21 cellular contexts compared by ENCODE assay signal in genomic region chr11:28257761-28258160, GRCh38.
A peak's percentile ranks its signal among the peaks of the same experiment; 100 is the strongest.
DNase-seq lines count a peak whose midpoint lies in the region; ATAC-seq and TF ChIP-seq lines count a peak whose summit lies in the region.
"Had no signal": no experiment of that assay in that cellular context is flagged by ENCODE, and none has a peak within 500 bp of the region (broad histone marks: within the 10 kb centered on the region; RNA-seq: fewer than 3 reads in every experiment).

No MANE protein-coding gene starts in this region.

- no peaks in the 10 kb centered on the region for H4K20me1 ChIP-seq in GM23248 (ENCODE audit: insufficient read depth)

- ATAC-seq in HG03045 (IDR thresholded peaks at IDR 0.05; ENCODE audit: unreplicated experiment) (no peak), HG03457 (IDR thresholded peaks at IDR 0.05; ENCODE audit: unreplicated experiment) (no peak), HG03354 (IDR thresholded peaks at IDR 0.05; ENCODE audit: poor library complexity, severe bottlenecking, unreplicated experiment) (no peak)
- ATAC-seq: A549, HepG2 had no signal

- H3K27ac ChIP-seq in GM23248 (no peak overlapping the region), brain microvascular endothelial cell (peak overlapping the region; percentile 39)
- H3K27ac ChIP-seq: A549, PC-9 had no signal

- DNase-seq in GM23248 (peak; percentile 19), brain microvascular endothelial cell (peak; percentile 28), fibroblast of peridontal ligament (ENCODE audit: extremely low read depth) (peak; percentile 18), osteocyte (ENCODE audit: extremely low spot score, unreplicated experiment) (no peak), DMS114 treated with DMSO at 0.1 percent for 48 hours (lab: John Stamatoyannopoulos, UW; ENCODE audit: unreplicated experiment) (no peak)
- DNase-seq: BE2C, KBM-7, NCI-H1092, NCI-H1436, NCI-H187 treated with DMSO at 0.1 percent for 48 hours, NCI-H2107, NCI-H510A, NCI-H748 treated with DMSO at 0.1 percent for 48 hours, PC-9, RPMI8226, SHP77 had no signal

- peaks cover 12% of the 10 kb centered on the region for H3K79me2 ChIP-seq in GM23248 (ENCODE audit: insufficient read depth)

- no peak overlapping the region for H3K4me3 Mint-ChIP-seq in osteocyte (ENCODE audit: unreplicated experiment)

- peaks cover 31% of the 10 kb centered on the region for H3K36me3 Mint-ChIP-seq in osteocyte (ENCODE audit: unreplicated experiment)

- H3K4me1 ChIP-seq in GM23248 (ENCODE audit: insufficient read depth): no peaks in the 10 kb centered on the region
- H3K4me1 ChIP-seq: A549, BE2C had no signal

- H3K4me3 ChIP-seq in GM23248 (no peak overlapping the region), brain microvascular endothelial cell (ENCODE audit: low read depth, low read length) (no peak overlapping the region)
- H3K4me3 ChIP-seq: A549, PC-9 had no signal

- peaks cover 35% of the 10 kb centered on the region for H3K9me3 Mint-ChIP-seq in osteocyte (ENCODE audit: unreplicated experiment)

- no peaks in the 10 kb centered on the region for H3K27me3 Mint-ChIP-seq in osteocyte (ENCODE audit: unreplicated experiment)

- no peak overlapping the region for H3K4me2 ChIP-seq in GM23248 (ENCODE audit: unreplicated experiment)
- H3K4me2 ChIP-seq: A549, PC-9 had no signal

- H3K27me3 ChIP-seq in GM23248 (replicated peaks; ENCODE audit: insufficient read depth) (no peaks in the 10 kb centered on the region), brain microvascular endothelial cell (replicated peaks) (no peaks in the 10 kb centered on the region)
- H3K27me3 ChIP-seq: BE2C had no signal

- in situ Hi-C loops in GM23248 (cut with MboI): no loop called here
- in situ Hi-C loops in brain microvascular endothelial cell (cut with HindIII; ENCODE audit: low pct_ligation_motif_present, low sequenced_read_pairs): no loop called here

- no peak overlapping the region for H3K9ac ChIP-seq in GM23248

- H3K9me2 ChIP-seq in GM23248 (ENCODE audit: insufficient read depth): no peaks in the 10 kb centered on the region

- TF ChIP-seq CTCF in brain microvascular endothelial cell (IDR thresholded peaks at IDR 0.05; ENCODE audit: low read depth, low read length, missing control alignments) (no peak), osteocyte (IDR thresholded peaks at IDR 0.05) (no peak)

- H3K9me3 ChIP-seq in GM23248 (ENCODE audit: low read depth): no peaks in the 10 kb centered on the region
- H3K9me3 ChIP-seq: A549, BE2C had no signal

- peak overlapping the region; percentile 8 for H3K27ac Mint-ChIP-seq in osteocyte (ENCODE audit: unreplicated experiment)

- H3K36me3 ChIP-seq in GM23248 (ENCODE audit: low read depth) (no peaks in the 10 kb centered on the region), brain microvascular endothelial cell (replicated peaks) (no peaks in the 10 kb centered on the region)
- H3K36me3 ChIP-seq: BE2C had no signal

- H3K4me1 Mint-ChIP-seq in osteocyte (ENCODE audit: unreplicated experiment): peaks cover 6% of the 10 kb centered on the region

- H2AFZ ChIP-seq in GM23248: no peak overlapping the region
- H2AFZ ChIP-seq: PC-9 had no signal

- H3F3A ChIP-seq in GM23248 (ENCODE audit: insufficient read depth): no peaks in the 10 kb centered on the region

Comparison
In these comparisons a context has a peak if more than half of its experiments do, and no peak if none do; other contexts are left out.
1. DNase-seq: peak in GM23248 (single experiment), brain microvascular endothelial cell (single experiment) and fibroblast of peridontal ligament (single experiment); none in osteocyte (single experiment) and DMS114 treated with DMSO at 0.1 percent for 48 hours (single experiment).